ENCODE assay signal across 15 cellular contexts in genomic region chr2:172672999-172673726, GRCh38.
DNase-seq lines count a peak whose midpoint lies in the region; ATAC-seq, FAIRE-seq and TF ChIP-seq lines count a peak whose summit lies in the region.
"Had no signal": no experiment of that assay in that cellular context is flagged by ENCODE, and none has a peak within 500 bp of the region (broad histone marks: within the 10 kb centered on the region; RNA-seq: fewer than 3 reads in every experiment).

No MANE protein-coding gene starts in this region.

- H3K4me1 Mint-ChIP-seq in HFFc6 (ENCODE audit: low read depth): peaks cover 53% of the 10 kb centered on the region
- peaks cover 17% of the 10 kb centered on the region for H3K4me1 Mint-ChIP-seq in activated T-cell treated with anti-CD3 and anti-CD28 coated beads, Interleukin-2, amount 50 U/mL, for 72 hours (ENCODE audit: low read depth)

- intact Hi-C loops in endothelial cell of umbilical vein (cut with micrococcal nuclease) (no loop called here), A673 (cut with micrococcal nuclease; ENCODE audit: unreplicated experiment) (no loop called here)

- no peaks in the 10 kb centered on the region for H3K27me3 Mint-ChIP-seq in HFFc6 (ENCODE audit: insufficient read depth)
- peaks cover 6% of the 10 kb centered on the region for H3K27me3 Mint-ChIP-seq in activated T-cell treated with anti-CD3 and anti-CD28 coated beads, Interleukin-2, amount 50 U/mL, for 72 hours (ENCODE audit: low read depth)

- H3K27ac Mint-ChIP-seq in HFFc6: peak overlapping the region; percentile 69
- H3K27ac Mint-ChIP-seq in activated T-cell treated with anti-CD3 and anti-CD28 coated beads, Interleukin-2, amount 50 U/mL, for 72 hours: no peak overlapping the region
- H3K27ac Mint-ChIP-seq: activated naive CD4-positive, alpha-beta T cell treated with anti-CD3 and anti-CD28 coated beads, Interleukin-2, amount 10 ng/mL, durations not matched to agents 7 days and 5 days; stimulated activated naive CD8-positive, alpha-beta T cell treated with anti-CD3 and anti-CD28 coated beads, Interleukin-15, Interleukin-2, amounts not matched to agents 100 ng/mL and 50 ng/mL, for 24 hours had no signal

- H3K9me1 ChIP-seq in endothelial cell of umbilical vein (replicated peaks; ENCODE audit: control insufficient read depth, extremely low read depth, insufficient read depth, low read length): no peaks in the 10 kb centered on the region

- H3K36me3 ChIP-seq in endothelial cell of umbilical vein (ENCODE audit: control insufficient read depth in 2 of 2, extremely low read depth in 1 of 2, insufficient read depth in 2 of 2, low read length in 2 of 2) (no peaks in the 10 kb centered on the region), A673 (ENCODE audit: insufficient read depth, low read length, poor library complexity, severe bottlenecking) (no peaks in the 10 kb centered on the region)
- H3K36me3 ChIP-seq: cardiac muscle cell, SJSA1 had no signal

- no TSS peak for BruUV-seq in endothelial cell of umbilical vein (replicated peaks; lab: Mats Ljungman, UMichigan)
- BruUV-seq in A673 (replicated peaks; lab: Mats Ljungman, UMichigan): no TSS peak

- H3K4me3 Mint-ChIP-seq in HFFc6: no peak overlapping the region
- H3K4me3 Mint-ChIP-seq in activated T-cell treated with anti-CD3 and anti-CD28 coated beads, Interleukin-2, amount 50 U/mL, for 72 hours: no peak overlapping the region
- H3K4me3 Mint-ChIP-seq: activated naive CD4-positive, alpha-beta T cell treated with anti-CD3 and anti-CD28 coated beads, Interleukin-2, amount 10 ng/mL, durations not matched to agents 7 days and 5 days; stimulated activated naive CD8-positive, alpha-beta T cell treated with anti-CD3 and anti-CD28 coated beads, Interleukin-15, Interleukin-2, amounts not matched to agents 100 ng/mL and 50 ng/mL, for 24 hours had no signal

- no peaks in the 10 kb centered on the region for H4K20me1 ChIP-seq in endothelial cell of umbilical vein (replicated peaks; ENCODE audit: control insufficient read depth, extremely low read depth, insufficient read depth, low read length)

- no peak overlapping the region for H3K9ac ChIP-seq in endothelial cell of umbilical vein (replicated peaks; ENCODE audit: extremely low read depth, insufficient read depth, low read length)

- H2AFZ ChIP-seq in endothelial cell of umbilical vein (ENCODE audit: low read depth, low read length): no peak overlapping the region

- dilution Hi-C loops in endothelial cell of umbilical vein (cut with MboI; ENCODE audit: extremely low pct_ligation_motif_present, low sequenced_read_pairs): no loop called here

- H3K27me3 ChIP-seq in endothelial cell of umbilical vein (ENCODE audit: control insufficient read depth in 2 of 2, insufficient read depth in 2 of 2, low read length in 2 of 2) (no peaks in the 10 kb centered on the region), A673 (replicated peaks; ENCODE audit: insufficient read depth, low read depth, low read length, poor library complexity) (no peaks in the 10 kb centered on the region)
- H3K27me3 ChIP-seq: cardiac muscle cell, SJSA1 had no signal

- H3K4me1 ChIP-seq in endothelial cell of umbilical vein (ENCODE audit: control insufficient read depth, extremely low read depth, insufficient read depth, low read length) (peaks cover 17% of the 10 kb centered on the region), A673 (ENCODE audit: insufficient read depth, low read length, poor library complexity, severe bottlenecking) (no peaks in the 10 kb centered on the region)
- H3K4me1 ChIP-seq: SJSA1 had no signal

- H3K27ac ChIP-seq in endothelial cell of umbilical vein (ENCODE audit: insufficient read depth, low read depth, low read length): no peak overlapping the region
- H3K27ac ChIP-seq in A673 (ENCODE audit: low read depth, low read length, poor library complexity, severe bottlenecking): no peak overlapping the region
- H3K27ac ChIP-seq: cardiac muscle cell, SJSA1 had no signal

- peaks cover 14% of the 10 kb centered on the region for H3K36me3 Mint-ChIP-seq in HFFc6 (ENCODE audit: low read depth)
- no peaks in the 10 kb centered on the region for H3K36me3 Mint-ChIP-seq in activated T-cell treated with anti-CD3 and anti-CD28 coated beads, Interleukin-2, amount 50 U/mL, for 72 hours (ENCODE audit: insufficient read depth in 2 of 2)
- H3K36me3 Mint-ChIP-seq: activated naive CD4-positive, alpha-beta T cell treated with anti-CD3 and anti-CD28 coated beads, Interleukin-2, amount 10 ng/mL, durations not matched to agents 7 days and 5 days; CD14-positive monocyte had no signal

- no peaks in the 10 kb centered on the region for H3K79me2 ChIP-seq in endothelial cell of umbilical vein (ENCODE audit: control insufficient read depth, insufficient read depth, low read length)

- CTCF ChIA-PET in endothelial cell of umbilical vein (lab: Charles Lee) (interaction anchor here (0.9 to 4.6 kb wide), 10 partner anchors 11 to 84 kb away, joined by 3 to 75 read pairs (median 4); no protein-coding TSS in a partner anchor), A673 (lab: Charles Lee) (no interaction called here)

- DNase-seq in HFFc6 (peak; percentile 56), OCI-M1 (lab: John Stamatoyannopoulos, UW) (peak; percentile 44), endothelial cell of umbilical vein (ENCODE audit: low read depth, low spot score) (peak; percentile 50), myocyte (ENCODE audit: low read depth) (peak; percentile 45), NCI-H510A treated with DMSO at 0.1 percent for 48 hours (lab: John Stamatoyannopoulos, UW) (no peak), A673 (ENCODE audit: low spot score) (no peak)
- no peak for DNase-seq in activated T-cell treated with anti-CD3 and anti-CD28 coated beads, Interleukin-2, amount 50 U/mL, for 72 hours
- DNase-seq: activated naive CD4-positive, alpha-beta T cell treated with anti-CD3 and anti-CD28 coated beads, Interleukin-2, amount 10 ng/mL, durations not matched to agents 7 days and 5 days; NCI-H524 treated with DMSO at 0.1 percent for 48 hours had no signal

- no peak for TF ChIP-seq POLR2A in endothelial cell of umbilical vein (IDR thresholded peaks at IDR 0.05; ENCODE audit: low read depth, low read length)

- POLR2A ChIA-PET in endothelial cell of umbilical vein (lab: Charles Lee) (no interaction called here), A673 (lab: Charles Lee; ENCODE audit: low non-redundant PET) (no interaction called here)

- H3K4me3 ChIP-seq in endothelial cell of umbilical vein (replicated peaks in 1 of 3; ENCODE audit: insufficient read depth in 1 of 3, low read depth in 1 of 3, low read length in 3 of 3) (no peak overlapping the region), A673 (ENCODE audit: low read depth, low read length, poor library complexity, severe bottlenecking) (no peak overlapping the region)
- H3K4me3 ChIP-seq: cardiac muscle cell, SJSA1 had no signal

- ATAC-seq in activated T-cell treated with anti-CD3 and anti-CD28 coated beads, Interleukin-2, amount 50 U/mL, for 72 hours (replicated peaks in 1 of 2): no peak
- no peak for ATAC-seq in HG03039 (IDR thresholded peaks at IDR 0.05; ENCODE audit: unreplicated experiment)

- peak; percentile 69 for FAIRE-seq in endothelial cell of umbilical vein (lab: Jason Lieb, UNC)
- FAIRE-seq: GM18507 had no signal

- peak overlapping the region; percentile 16 for H3K4me2 ChIP-seq in endothelial cell of umbilical vein (ENCODE audit: insufficient read depth, low read length)

- TF ChIP-seq CTCF in HFFc6 (IDR thresholded peaks at IDR 0.05) (no peak), endothelial cell of umbilical vein (IDR thresholded peaks at IDR 0.05; ENCODE audit: extremely low read depth in 1 of 2, insufficient read depth in 1 of 2, low read depth in 1 of 2, low read length in 2 of 2) (no peak), A673 (conservative IDR thresholded peaks at IDR 0.05; ENCODE audit: low read depth, low read length) (no peak)

- no peaks in the 10 kb centered on the region for H3K9me3 Mint-ChIP-seq in HFFc6
- peaks cover 0 to 2% of the 10 kb centered on the region in 2 donors for H3K9me3 Mint-ChIP-seq in activated T-cell treated with anti-CD3 and anti-CD28 coated beads, Interleukin-2, amount 50 U/mL, for 72 hours
- H3K9me3 Mint-ChIP-seq: activated naive CD4-positive, alpha-beta T cell treated with anti-CD3 and anti-CD28 coated beads, Interleukin-2, amount 10 ng/mL, durations not matched to agents 7 days and 5 days had no signal

- H3K9me3 ChIP-seq in endothelial cell of umbilical vein (replicated peaks; ENCODE audit: control insufficient read depth, insufficient read depth, low read length) (no peaks in the 10 kb centered on the region), A673 (ENCODE audit: low read depth, low read length, poor library complexity, severe bottlenecking) (no peaks in the 10 kb centered on the region)
- H3K9me3 ChIP-seq: SJSA1 had no signal

TF ChIP-seq in endothelial cell of umbilical vein, 7 proteins besides CTCF, POLR2A, EP300 and RAD21:
- no peak for TF ChIP-seq FOS (IDR thresholded peaks at IDR 0.05; ENCODE audit: borderline replicate concordance, insufficient read depth, low read length)
- no peak for TF ChIP-seq MYC (IDR thresholded peaks at IDR 0.05; ENCODE audit: low read depth, low read length)
- no peak for TF ChIP-seq POLR2AphosphoS5 (IDR thresholded peaks at IDR 0.05; ENCODE audit: insufficient read depth, low read depth, low read length)
- TF ChIP-seq MAX (IDR thresholded peaks at IDR 0.05; ENCODE audit: insufficient read depth, insufficient read length): no peak
- no peak for TF ChIP-seq EZH2 (IDR thresholded peaks at IDR 0.05; ENCODE audit: borderline replicate concordance, low read depth, low read length, severe bottlenecking)
- no peak for TF ChIP-seq JUN (IDR thresholded peaks at IDR 0.05; ENCODE audit: borderline replicate concordance, insufficient read depth, insufficient read length, low read depth)
- TF ChIP-seq GATA2 (IDR thresholded peaks at IDR 0.05; ENCODE audit: insufficient read depth, insufficient read length, low read depth, low read length): no peak

Comparison
In these comparisons a context has a peak if more than half of its experiments do, and no peak if none do; other contexts are left out.
1. DNase-seq: peak in HFFc6 (single experiment), OCI-M1 (single experiment), endothelial cell of umbilical vein (single experiment) and myocyte (single experiment); none in activated T-cell treated with anti-CD3 and anti-CD28 coated beads, Interleukin-2, amount 50 U/mL, for 72 hours (0 of 2), NCI-H510A treated with DMSO at 0.1 percent for 48 hours (single experiment) and A673 (single experiment).